Comparison of ENCODE assay signal across 41 cellular contexts in the genomic region with DNA sequence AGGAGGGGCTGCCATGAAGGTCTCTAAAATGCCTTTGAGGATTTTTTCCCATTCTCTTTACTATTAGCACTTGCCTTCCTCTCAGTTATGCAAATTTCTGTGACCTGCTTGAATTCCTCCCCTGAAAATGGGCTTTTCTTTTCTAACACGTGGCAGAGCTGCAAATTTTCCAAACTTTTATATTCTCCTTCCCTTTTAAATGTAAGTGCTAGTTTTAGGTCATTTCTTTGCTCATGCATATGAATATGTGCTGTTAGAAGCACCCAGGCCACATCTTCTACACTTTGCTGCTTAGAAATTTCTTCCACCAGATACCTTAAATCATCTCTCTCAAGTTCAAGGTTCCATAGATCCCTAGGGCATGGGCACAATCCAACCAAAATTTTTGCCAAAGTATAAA. TPM values are rescaled to one million over a fixed set of nuclear protein-coding genes. Genes with fewer than 3 reads are reported as not detected.
DNase-seq lines count a peak whose midpoint lies in the region; ATAC-seq, FAIRE-seq and TF ChIP-seq lines count a peak whose summit lies in the region.
"Had no signal": no experiment of that assay in that cellular context is flagged by ENCODE, and none has a peak within 500 bp of the region (broad histone marks: within the 10 kb centered on the region; RNA-seq: fewer than 3 reads in every experiment).

No MANE protein-coding gene starts in this region.

- no TSS peak for BruUV-seq in HepG2 (replicated peaks; lab: Mats Ljungman, UMichigan)

- TF ChIP-seq CTCF in HepG2 (CRISPR knock-in tag; IDR thresholded peaks at IDR 0.05) (no peak), right lobe of liver (IDR thresholded peaks at IDR 0.05) (no peak), HEK293 (tag by site-specific recombination; IDR thresholded peaks at IDR 0.05) (no peak), glutamatergic neuron (IDR thresholded peaks at IDR 0.05; ENCODE audit: partially characterized antibody, unreplicated experiment) (no peak), osteoblast (IDR thresholded peaks at IDR 0.05; ENCODE audit: extremely low read depth, low read depth, low read length) (no peak), GM13976 (IDR thresholded peaks at IDR 0.05; ENCODE audit: borderline replicate concordance, control extremely low read depth, extremely low read depth, insufficient read depth, missing control alignments) (no peak)

- no peak for ATAC-seq in HepG2
- no peak for ATAC-seq in right lobe of liver
- ATAC-seq: A549; CD8-positive, alpha-beta T cell had no signal

- H3K4me2 ChIP-seq in HepG2 (ENCODE audit: low read depth, low read length): no peak overlapping the region
- H3K4me2 ChIP-seq in osteoblast (ENCODE audit: insufficient read depth, low read length): no peak overlapping the region
- H3K4me2 ChIP-seq: A549; BLaER1; BLaER1 treated with 17β-estradiol and CSF1 and Interleukin-3, amounts not matched to agents 10 nM and 100 nM had no signal

- peaks cover 0 to 9% of the 10 kb centered on the region in 2 experiments; a peak in 1 of 5 replicates for H3K27me3 ChIP-seq in HepG2 (ENCODE audit: control insufficient read depth in 1 of 2, insufficient read depth in 2 of 2, low read length in 2 of 2)
- no peaks in the 10 kb centered on the region for H3K27me3 ChIP-seq in right lobe of liver
- peaks cover 26% of the 10 kb centered on the region for H3K27me3 ChIP-seq in osteoblast (ENCODE audit: insufficient read depth, low read length)
- H3K27me3 ChIP-seq: BE2C; BLaER1; BLaER1 treated with 17β-estradiol and CSF1 and Interleukin-3, amounts not matched to agents 10 nM and 100 nM had no signal

- POLR2A ChIA-PET in HepG2 (lab: Yijun Ruan, JAX) (no interaction called here), HEK293 (lab: Yijun Ruan, JAX) (no interaction called here)

- peaks cover 11% of the 10 kb centered on the region for H3K9me3 ChIP-seq in HepG2 (ENCODE audit: low read length)
- no peaks in the 10 kb centered on the region for H3K9me3 ChIP-seq in right lobe of liver
- H3K9me3 ChIP-seq in HEK293 (ENCODE audit: control insufficient read depth, insufficient read depth, low read depth, low read length): no peaks in the 10 kb centered on the region
- peaks cover 4% of the 10 kb centered on the region for H3K9me3 ChIP-seq in osteoblast (ENCODE audit: low read depth, low read length)
- H3K9me3 ChIP-seq: BE2C, Caco-2 had no signal

- no peak for TF ChIP-seq POLR2A in HepG2 (IDR thresholded peaks at IDR 0.05; ENCODE audit: insufficient read depth in 1 of 2, low read depth in 2 of 2, low read length in 2 of 2)
- no peak for TF ChIP-seq POLR2A in right lobe of liver (IDR thresholded peaks at IDR 0.05)

- H3K9ac ChIP-seq in HepG2 (ENCODE audit: insufficient read depth, low read depth, low read length): no peak overlapping the region
- H3K9ac ChIP-seq: BLaER1; BLaER1 treated with 17β-estradiol and CSF1 and Interleukin-3, amounts not matched to agents 10 nM and 100 nM had no signal

- no peak overlapping the region for H3K27ac Mint-ChIP-seq in glutamatergic neuron (ENCODE audit: unreplicated experiment)
- H3K27ac Mint-ChIP-seq: B cell; CD4-positive, alpha-beta memory T cell; CD4-positive, alpha-beta T cell; CD4-positive, CD25-positive, alpha-beta regulatory T cell had no signal

- no peaks in the 10 kb centered on the region for H3K79me2 ChIP-seq in HepG2 (ENCODE audit: insufficient read depth, low read length)
- H3K79me2 ChIP-seq in osteoblast (ENCODE audit: insufficient read depth, low read length): no peaks in the 10 kb centered on the region

- WGBS in HepG2 (ENCODE audit: low lambda C conversion rate): 0% methylated on average over 1 of the region's 1 CpG
- 40% methylated on average over 1 of the region's 1 CpG for WGBS in right lobe of liver (ENCODE audit: insufficient coverage, low coverage, low lambda C conversion rate, missing lambda C conversion rate)

- peaks cover 18% of the 10 kb centered on the region for H3K36me3 Mint-ChIP-seq in glutamatergic neuron (ENCODE audit: unreplicated experiment)
- H3K36me3 Mint-ChIP-seq: CD4-positive, CD25-positive, alpha-beta regulatory T cell; CD8-positive, alpha-beta T cell had no signal

- H3K4me1 Mint-ChIP-seq in glutamatergic neuron (ENCODE audit: low read depth, unreplicated experiment): peaks cover 13% of the 10 kb centered on the region
- H3K4me1 Mint-ChIP-seq: CD4-positive, alpha-beta memory T cell; CD4-positive, CD25-positive, alpha-beta regulatory T cell; CD8-positive, alpha-beta memory T cell had no signal

- H3K4me3 ChIP-seq in HepG2 (replicated peaks in 1 of 3; ENCODE audit: insufficient read depth in 1 of 3, low read depth in 2 of 3, low read length in 3 of 3) (no peak overlapping the region), right lobe of liver (no peak overlapping the region), HEK293 (ENCODE audit: low read depth, low read length) (no peak overlapping the region), osteoblast (ENCODE audit: insufficient read depth, low read length) (no peak overlapping the region)
- H3K4me3 ChIP-seq: A549; BLaER1; BLaER1 treated with 17β-estradiol and CSF1 and Interleukin-3, amounts not matched to agents 10 nM and 100 nM had no signal

- H3K36me3 ChIP-seq in HepG2 (replicated peaks in 1 of 2; ENCODE audit: control insufficient read depth in 1 of 2, insufficient read depth in 2 of 2, low read length in 2 of 2) (no peaks in the 10 kb centered on the region), right lobe of liver (no peaks in the 10 kb centered on the region), HEK293 (ENCODE audit: control insufficient read depth in 2 of 2, insufficient read depth in 1 of 2, low read length in 2 of 2) (no peaks in the 10 kb centered on the region), osteoblast (ENCODE audit: insufficient read depth, low read length) (no peaks in the 10 kb centered on the region)
- H3K36me3 ChIP-seq: BE2C, BLaER1 had no signal

- H3K9me3 Mint-ChIP-seq in glutamatergic neuron (ENCODE audit: unreplicated experiment): peaks cover 29% of the 10 kb centered on the region

- peak overlapping the region; percentile 14 for H3K4me3 Mint-ChIP-seq in glutamatergic neuron (ENCODE audit: unreplicated experiment)
- H3K4me3 Mint-ChIP-seq: B cell; CD14-positive monocyte; CD4-positive, alpha-beta memory T cell; CD4-positive, alpha-beta T cell; CD4-positive, CD25-positive, alpha-beta regulatory T cell; CD8-positive, alpha-beta memory T cell; CD8-positive, alpha-beta T cell had no signal

- TF ChIP-seq EP300 in HepG2 (IDR thresholded peaks at IDR 0.05; ENCODE audit: low read depth in 2 of 2, low read length in 2 of 2): no peak
- TF ChIP-seq EP300 in HepG2 (CRISPR knock-in tag; IDR thresholded peaks at IDR 0.05; ENCODE audit: borderline replicate concordance): no peak

- H4K20me1 ChIP-seq in HepG2 (ENCODE audit: insufficient read depth, low read length): no peaks in the 10 kb centered on the region
- no peaks in the 10 kb centered on the region for H4K20me1 ChIP-seq in osteoblast (ENCODE audit: insufficient read depth, low read length)
- H4K20me1 ChIP-seq: BLaER1; BLaER1 treated with 17β-estradiol and CSF1 and Interleukin-3, amounts not matched to agents 10 nM and 100 nM had no signal

- FAIRE-seq in HepG2 (lab: Jason Lieb, UNC): no peak
- FAIRE-seq: A204.1, A549, D721Med had no signal

- no peak overlapping the region for H2AFZ ChIP-seq in HepG2 (ENCODE audit: low read length)
- no peak overlapping the region for H2AFZ ChIP-seq in osteoblast (ENCODE audit: low read length)

- no peaks in the 10 kb centered on the region for H3K4me1 ChIP-seq in HepG2 (ENCODE audit: insufficient read depth, low read length)
- no peaks in the 10 kb centered on the region for H3K4me1 ChIP-seq in right lobe of liver
- no peaks in the 10 kb centered on the region for H3K4me1 ChIP-seq in HEK293 (ENCODE audit: control insufficient read depth, insufficient read depth, low read length)
- peaks cover 4% of the 10 kb centered on the region for H3K4me1 ChIP-seq in osteoblast (ENCODE audit: insufficient read depth, low read length)
- H3K4me1 ChIP-seq: BLaER1, Caco-2 had no signal

- no peak for DNase-seq in HepG2 (ENCODE audit: low spot score)
- DNase-seq in right lobe of liver: no peak
- DNase-seq in glutamatergic neuron: no peak
- DNase-seq in osteoblast (ENCODE audit: insufficient read length, low spot score, missing footprints): peak; percentile 6
- no peak for DNase-seq in COR-L47 (lab: John Stamatoyannopoulos, UW)
- DNase-seq in kidney glomerular epithelial cell (lab: John Stamatoyannopoulos, UW): no peak
- DNase-seq in GM13976 (ENCODE audit: low spot score): no peak
- DNase-seq: 8988T; ACHN; AML-193; BE2C; C1 segment of cervical spinal cord; Caco-2; Calu3; CD4-positive, alpha-beta memory T cell; CD4-positive, alpha-beta T cell; CD4-positive, CD25-positive, alpha-beta regulatory T cell; CD8-positive, alpha-beta memory T cell; CD8-positive, alpha-beta T cell; DMS 273 treated with DMSO at 0.1 percent for 48 hours; DMS153; DMS53; DMS79; DMS79 treated with DMSO at 0.1 percent for 48 hours; DND-41; EL had no signal

- intact Hi-C loops in HepG2 (cut with micrococcal nuclease; ENCODE audit: unreplicated experiment) (no loop called here), right lobe of liver (cut with DNase I) (no loop called here)

- in situ Hi-C loops in HepG2 (cut with HindIII; ENCODE audit: extremely low pct_ligation_motif_present, low pct_unique_long_range_greater_than_20kb): no loop called here
- in situ Hi-C loops in GM13976 (cut with MboI; ENCODE audit: low sequenced_read_pairs, unreplicated experiment): no loop called here

- TF ChIP-seq RAD21 in HepG2 (CRISPR knock-in tag; IDR thresholded peaks at IDR 0.05): no peak

- CTCF ChIA-PET in HepG2 (lab: Yijun Ruan, JAX; ENCODE audit: low intra/inter-chr PET ratio, low total read pairs): no interaction called here
- CTCF ChIA-PET in HEK293 (lab: Yijun Ruan, JAX): no interaction called here

- no peaks in the 10 kb centered on the region for H3K27me3 Mint-ChIP-seq in glutamatergic neuron (ENCODE audit: unreplicated experiment)

- H3K27ac ChIP-seq in HepG2 (ENCODE audit: extremely low read length, insufficient read depth, low read length) (no peak overlapping the region), right lobe of liver (no peak overlapping the region), HEK293 (ENCODE audit: extremely low read depth, low read depth, low read length) (no peak overlapping the region), osteoblast (ENCODE audit: low read depth, low read length) (no peak overlapping the region)
- H3K27ac ChIP-seq: 22Rv1; A549; BLaER1; BLaER1 treated with 17β-estradiol and CSF1 and Interleukin-3, amounts not matched to agents 10 nM and 100 nM; C4-2B had no signal

RNA-seq across cellular contexts. Expression of a gene that starts 11.8 kb away (rescaled TPM):
- total RNA-seq in HepG2 (2016; rRNA removed; fragmentation: Illumina TruSeq; extraction: Trizol): not detected in 2 replicates
- total RNA-seq in HepG2 (2016; cell fraction: cytosol; rRNA removed; fragmentation: Illumina TruSeq; extraction: Trizol; ENCODE audit: low read depth): not detected in 2 replicates
- total RNA-seq in HepG2 (2016; cell fraction: insoluble cytoplasmic fraction; rRNA removed; fragmentation: Illumina TruSeq; extraction: Trizol): 0.06 TPM in 1 of 2 replicates, not detected in the other
- not detected in 2 replicates for total RNA-seq in HepG2 (2016; cell fraction: membrane; rRNA removed; fragmentation: Illumina TruSeq; extraction: Trizol)
- total RNA-seq in HepG2 (2016; cell fraction: nucleus; rRNA removed; fragmentation: Illumina TruSeq; extraction: Trizol): 0.19 TPM in 1 of 2 replicates, not detected in the other
- 0.33 and 0.65 TPM in 2 replicates for polyA plus RNA-seq in HepG2 (2011; rRNA removed)
- polyA plus RNA-seq in HepG2 (2011; cell fraction: cytosol; rRNA removed): 0.08 and 0.14 TPM in 2 replicates
- polyA plus RNA-seq in HepG2 (2011; cell fraction: nucleus; rRNA removed): 1.3 and 2.4 TPM in 2 replicates
- 0.35 and 0.48 TPM in 2 replicates for polyA plus RNA-seq in HepG2 (2012)
- polyA plus RNA-seq in HepG2 (2016; cell fraction: cytosol; fragmentation: Illumina TruSeq; extraction: Trizol; ENCODE audit: low read depth): not detected in 2 replicates
- not detected in 2 replicates for polyA plus RNA-seq in HepG2 (2016; cell fraction: insoluble cytoplasmic fraction; fragmentation: Illumina TruSeq; extraction: Trizol; ENCODE audit: low read depth)
- not detected in 2 replicates for polyA plus RNA-seq in HepG2 (2016; cell fraction: membrane; fragmentation: Illumina TruSeq; extraction: Trizol; ENCODE audit: low read depth)
- 0.68 and 0.90 TPM in 2 replicates for polyA plus RNA-seq in HepG2 (2016; cell fraction: nucleus; fragmentation: Illumina TruSeq; extraction: Trizol; ENCODE audit: insufficient read depth, low read depth)
- 0.18 TPM in 1 of 2 replicates, not detected in the other for polyA minus RNA-seq in HepG2 (2011; rRNA and poly(A)+ RNA removed; ENCODE audit: low replicate concordance)
- not detected in 2 replicates for polyA minus RNA-seq in HepG2 (2011; cell fraction: cytosol; rRNA and poly(A)+ RNA removed)
- 0.64 and 1.2 TPM in 2 replicates for polyA minus RNA-seq in HepG2 (2011; cell fraction: nucleus; rRNA and poly(A)+ RNA removed)
- total RNA-seq in right lobe of liver: 1 to 10 TPM in 4 of 6 experiments, under 1 TPM in 2; 0.77 to 2.6 (median 1.5) TPM
- total RNA-seq in glutamatergic neuron (ENCODE audit: unreplicated experiment): not detected
- total RNA-seq in osteoblast: not detected in 2 replicates
- total RNA-seq: A172; A673; B cell; Caco-2; Calu3; CD4-positive, CD25-positive, alpha-beta regulatory T cell; CD8-positive, alpha-beta T cell; Daoy had no signal
- polyA plus RNA-seq: A549; AG04450; BJ; CD4-positive, alpha-beta memory T cell; CD4-positive, CD25-positive, alpha-beta regulatory T cell; CD8-positive, alpha-beta memory T cell had no signal

RNA-seq across cellular contexts. Expression of a gene that starts 24.4 kb away (rescaled TPM):
- total RNA-seq in HepG2 (2016; rRNA removed; fragmentation: Illumina TruSeq; extraction: Trizol): not detected in 2 replicates
- not detected in 2 replicates for total RNA-seq in HepG2 (2016; cell fraction: cytosol; rRNA removed; fragmentation: Illumina TruSeq; extraction: Trizol; ENCODE audit: low read depth)
- not detected in 2 replicates for total RNA-seq in HepG2 (2016; cell fraction: insoluble cytoplasmic fraction; rRNA removed; fragmentation: Illumina TruSeq; extraction: Trizol)
- not detected in 2 replicates for total RNA-seq in HepG2 (2016; cell fraction: membrane; rRNA removed; fragmentation: Illumina TruSeq; extraction: Trizol)
- not detected in 2 replicates for total RNA-seq in HepG2 (2016; cell fraction: nucleus; rRNA removed; fragmentation: Illumina TruSeq; extraction: Trizol)
- polyA plus RNA-seq in HepG2 (2011; rRNA removed): not detected in 2 replicates
- polyA plus RNA-seq in HepG2 (2011; cell fraction: cytosol; rRNA removed): not detected in 2 replicates
- not detected in 2 replicates for polyA plus RNA-seq in HepG2 (2011; cell fraction: nucleus; rRNA removed)
- 0.27 and 0.29 TPM in 2 replicates for polyA plus RNA-seq in HepG2 (2012)
- not detected in 2 replicates for polyA plus RNA-seq in HepG2 (2016; cell fraction: cytosol; fragmentation: Illumina TruSeq; extraction: Trizol; ENCODE audit: low read depth)
- not detected in 2 replicates for polyA plus RNA-seq in HepG2 (2016; cell fraction: insoluble cytoplasmic fraction; fragmentation: Illumina TruSeq; extraction: Trizol; ENCODE audit: low read depth)
- polyA plus RNA-seq in HepG2 (2016; cell fraction: membrane; fragmentation: Illumina TruSeq; extraction: Trizol; ENCODE audit: low read depth): not detected in 2 replicates
- not detected in 2 replicates for polyA plus RNA-seq in HepG2 (2016; cell fraction: nucleus; fragmentation: Illumina TruSeq; extraction: Trizol; ENCODE audit: insufficient read depth, low read depth)
- not detected in 2 replicates for polyA minus RNA-seq in HepG2 (2011; rRNA and poly(A)+ RNA removed; ENCODE audit: low replicate concordance)
- polyA minus RNA-seq in HepG2 (2011; cell fraction: cytosol; rRNA and poly(A)+ RNA removed): not detected in 2 replicates
- polyA minus RNA-seq in HepG2 (2011; cell fraction: nucleus; rRNA and poly(A)+ RNA removed): not detected in 2 replicates
- total RNA-seq in right lobe of liver: 10 to 100 TPM in 1 of 6 experiments, 1 to 10 TPM in 4, under 1 TPM in 1; 0.84 to 10.2 (median 2.4) TPM
- 0.54 TPM for total RNA-seq in glutamatergic neuron (ENCODE audit: unreplicated experiment)
- total RNA-seq in osteoblast: 0.29 and 0.36 TPM in 2 replicates
- total RNA-seq: A172, Calu3, Daoy had no signal
- polyA plus RNA-seq: A549, AG04450, BJ, CD14-positive monocyte had no signal

RNA-seq across cellular contexts. Expression of a gene that starts 32.5 kb away (rescaled TPM):
- total RNA-seq in HepG2 (2016; rRNA removed; fragmentation: Illumina TruSeq; extraction: Trizol) (1.9 and 3.0 TPM in 2 replicates), right lobe of liver (10 to 100 TPM; 14.7 to 66.4 (median 39.5) TPM), glutamatergic neuron (ENCODE audit: unreplicated experiment) (2.9 TPM), osteoblast (1.2 and 1.4 TPM in 2 replicates)
- 0.51 and 0.71 TPM in 2 replicates for total RNA-seq in HepG2 (2016; cell fraction: cytosol; rRNA removed; fragmentation: Illumina TruSeq; extraction: Trizol; ENCODE audit: low read depth)
- total RNA-seq in HepG2 (2016; cell fraction: insoluble cytoplasmic fraction; rRNA removed; fragmentation: Illumina TruSeq; extraction: Trizol): 1.8 and 3.1 TPM in 2 replicates
- 1.5 and 1.6 TPM in 2 replicates for total RNA-seq in HepG2 (2016; cell fraction: membrane; rRNA removed; fragmentation: Illumina TruSeq; extraction: Trizol)
- total RNA-seq in HepG2 (2016; cell fraction: nucleus; rRNA removed; fragmentation: Illumina TruSeq; extraction: Trizol): 5.5 and 6.1 TPM in 2 replicates
- 2.2 and 3.4 TPM in 2 replicates for polyA plus RNA-seq in HepG2 (2011; rRNA removed)
- polyA plus RNA-seq in HepG2 (2011; cell fraction: cytosol; rRNA removed): 2.1 and 2.2 TPM in 2 replicates
- polyA plus RNA-seq in HepG2 (2011; cell fraction: nucleus; rRNA removed): 6.8 and 9.2 TPM in 2 replicates
- polyA plus RNA-seq in HepG2 (2012): 5.4 and 8.2 TPM in 2 replicates
- polyA plus RNA-seq in HepG2 (2016; cell fraction: cytosol; fragmentation: Illumina TruSeq; extraction: Trizol; ENCODE audit: low read depth): 0.70 and 1.4 TPM in 2 replicates
- polyA plus RNA-seq in HepG2 (2016; cell fraction: insoluble cytoplasmic fraction; fragmentation: Illumina TruSeq; extraction: Trizol; ENCODE audit: low read depth): 5.9 and 6.3 TPM in 2 replicates
- polyA plus RNA-seq in HepG2 (2016; cell fraction: membrane; fragmentation: Illumina TruSeq; extraction: Trizol; ENCODE audit: low read depth): 1.7 TPM in 2 replicates
- 15.2 and 15.6 TPM in 2 replicates for polyA plus RNA-seq in HepG2 (2016; cell fraction: nucleus; fragmentation: Illumina TruSeq; extraction: Trizol; ENCODE audit: insufficient read depth, low read depth)
- 4.8 and 7.6 TPM in 2 replicates for polyA minus RNA-seq in HepG2 (2011; rRNA and poly(A)+ RNA removed; ENCODE audit: low replicate concordance)
- polyA minus RNA-seq in HepG2 (2011; cell fraction: cytosol; rRNA and poly(A)+ RNA removed): 2.9 and 4.4 TPM in 2 replicates
- polyA minus RNA-seq in HepG2 (2011; cell fraction: nucleus; rRNA and poly(A)+ RNA removed): 3.1 and 5.2 TPM in 2 replicates

RNA-seq across cellular contexts. Expression of a gene that starts 45.4 kb away (rescaled TPM):
- total RNA-seq in HepG2 (2016; rRNA removed; fragmentation: Illumina TruSeq; extraction: Trizol): not detected in 2 replicates
- total RNA-seq in HepG2 (2016; cell fraction: cytosol; rRNA removed; fragmentation: Illumina TruSeq; extraction: Trizol; ENCODE audit: low read depth): not detected in 2 replicates
- not detected in 2 replicates for total RNA-seq in HepG2 (2016; cell fraction: insoluble cytoplasmic fraction; rRNA removed; fragmentation: Illumina TruSeq; extraction: Trizol)
- not detected in 2 replicates for total RNA-seq in HepG2 (2016; cell fraction: membrane; rRNA removed; fragmentation: Illumina TruSeq; extraction: Trizol)
- not detected in 2 replicates for total RNA-seq in HepG2 (2016; cell fraction: nucleus; rRNA removed; fragmentation: Illumina TruSeq; extraction: Trizol)
- not detected in 2 replicates for polyA plus RNA-seq in HepG2 (2011; rRNA removed)
- polyA plus RNA-seq in HepG2 (2011; cell fraction: cytosol; rRNA removed): not detected in 2 replicates
- not detected in 2 replicates for polyA plus RNA-seq in HepG2 (2011; cell fraction: nucleus; rRNA removed)
- not detected in 2 replicates for polyA plus RNA-seq in HepG2 (2012)
- not detected in 2 replicates for polyA plus RNA-seq in HepG2 (2016; cell fraction: cytosol; fragmentation: Illumina TruSeq; extraction: Trizol; ENCODE audit: low read depth)
- polyA plus RNA-seq in HepG2 (2016; cell fraction: insoluble cytoplasmic fraction; fragmentation: Illumina TruSeq; extraction: Trizol; ENCODE audit: low read depth): not detected in 2 replicates
- polyA plus RNA-seq in HepG2 (2016; cell fraction: membrane; fragmentation: Illumina TruSeq; extraction: Trizol; ENCODE audit: low read depth): not detected in 2 replicates
- polyA plus RNA-seq in HepG2 (2016; cell fraction: nucleus; fragmentation: Illumina TruSeq; extraction: Trizol; ENCODE audit: insufficient read depth, low read depth): not detected in 2 replicates
- polyA minus RNA-seq in HepG2 (2011; rRNA and poly(A)+ RNA removed; ENCODE audit: low replicate concordance): not detected in 2 replicates
- not detected in 2 replicates for polyA minus RNA-seq in HepG2 (2011; cell fraction: cytosol; rRNA and poly(A)+ RNA removed)
- polyA minus RNA-seq in HepG2 (2011; cell fraction: nucleus; rRNA and poly(A)+ RNA removed): not detected in 2 replicates
- total RNA-seq in right lobe of liver: 1 to 10 TPM in 5 of 6 experiments, under 1 TPM in 1; 0.71 to 3.5 (median 1.5) TPM
- total RNA-seq in glutamatergic neuron (ENCODE audit: unreplicated experiment): not detected
- not detected in 2 replicates for total RNA-seq in osteoblast
- total RNA-seq: Caco-2; Calu3; CD4-positive, alpha-beta memory T cell; CD4-positive, alpha-beta T cell; CD8-positive, alpha-beta T cell; Daoy had no signal
- polyA plus RNA-seq: AG04450; BJ; CD4-positive, alpha-beta memory T cell; CD4-positive, CD25-positive, alpha-beta regulatory T cell had no signal

RNA-seq across cellular contexts. Expression of a gene that starts 46.4 kb away (rescaled TPM):
- 142 and 320 TPM in 2 replicates for total RNA-seq in HepG2 (2016; rRNA removed; fragmentation: Illumina TruSeq; extraction: Trizol)
- total RNA-seq in HepG2 (2016; cell fraction: cytosol; rRNA removed; fragmentation: Illumina TruSeq; extraction: Trizol; ENCODE audit: low read depth): 153 and 157 TPM in 2 replicates
- 137 and 326 TPM in 2 replicates for total RNA-seq in HepG2 (2016; cell fraction: insoluble cytoplasmic fraction; rRNA removed; fragmentation: Illumina TruSeq; extraction: Trizol)
- total RNA-seq in HepG2 (2016; cell fraction: membrane; rRNA removed; fragmentation: Illumina TruSeq; extraction: Trizol): 154 and 165 TPM in 2 replicates
- 251 and 289 TPM in 2 replicates for total RNA-seq in HepG2 (2016; cell fraction: nucleus; rRNA removed; fragmentation: Illumina TruSeq; extraction: Trizol)
- polyA plus RNA-seq in HepG2 (2011; rRNA removed): 754 and 762 TPM in 2 replicates
- polyA plus RNA-seq in HepG2 (2011; cell fraction: cytosol; rRNA removed): 620 and 780 TPM in 2 replicates
- 692 and 800 TPM in 2 replicates for polyA plus RNA-seq in HepG2 (2011; cell fraction: nucleus; rRNA removed)
- 341 and 394 TPM in 2 replicates for polyA plus RNA-seq in HepG2 (2012)
- 194 and 207 TPM in 2 replicates for polyA plus RNA-seq in HepG2 (2016; cell fraction: cytosol; fragmentation: Illumina TruSeq; extraction: Trizol; ENCODE audit: low read depth)
- 170 and 186 TPM in 2 replicates for polyA plus RNA-seq in HepG2 (2016; cell fraction: insoluble cytoplasmic fraction; fragmentation: Illumina TruSeq; extraction: Trizol; ENCODE audit: low read depth)
- 175 and 177 TPM in 2 replicates for polyA plus RNA-seq in HepG2 (2016; cell fraction: membrane; fragmentation: Illumina TruSeq; extraction: Trizol; ENCODE audit: low read depth)
- polyA plus RNA-seq in HepG2 (2016; cell fraction: nucleus; fragmentation: Illumina TruSeq; extraction: Trizol; ENCODE audit: insufficient read depth, low read depth): 623 and 667 TPM in 2 replicates
- polyA minus RNA-seq in HepG2 (2011; rRNA and poly(A)+ RNA removed; ENCODE audit: low replicate concordance): 371 TPM in 1 of 2 replicates, not detected in the other
- 131 TPM in 2 replicates for polyA minus RNA-seq in HepG2 (2011; cell fraction: cytosol; rRNA and poly(A)+ RNA removed)
- polyA minus RNA-seq in HepG2 (2011; cell fraction: nucleus; rRNA and poly(A)+ RNA removed): 102 and 109 TPM in 2 replicates
- total RNA-seq in right lobe of liver: 100 to 1,000 TPM; 412 to 553 (median 461) TPM
- total RNA-seq in glutamatergic neuron (ENCODE audit: unreplicated experiment): not detected
- under 0.01 TPM in 1 of 2 replicates, not detected in the other for total RNA-seq in osteoblast
- total RNA-seq: A172; A673; B cell; Calu3; CD4-positive, alpha-beta memory T cell; CD4-positive, CD25-positive, alpha-beta regulatory T cell; CD8-positive, alpha-beta memory T cell; CD8-positive, alpha-beta T cell; Daoy had no signal
- polyA plus RNA-seq: AG04450; BJ; CD4-positive, alpha-beta memory T cell; CD4-positive, CD25-positive, alpha-beta regulatory T cell; CD8-positive, alpha-beta memory T cell had no signal
